In the genomic region with DNA sequence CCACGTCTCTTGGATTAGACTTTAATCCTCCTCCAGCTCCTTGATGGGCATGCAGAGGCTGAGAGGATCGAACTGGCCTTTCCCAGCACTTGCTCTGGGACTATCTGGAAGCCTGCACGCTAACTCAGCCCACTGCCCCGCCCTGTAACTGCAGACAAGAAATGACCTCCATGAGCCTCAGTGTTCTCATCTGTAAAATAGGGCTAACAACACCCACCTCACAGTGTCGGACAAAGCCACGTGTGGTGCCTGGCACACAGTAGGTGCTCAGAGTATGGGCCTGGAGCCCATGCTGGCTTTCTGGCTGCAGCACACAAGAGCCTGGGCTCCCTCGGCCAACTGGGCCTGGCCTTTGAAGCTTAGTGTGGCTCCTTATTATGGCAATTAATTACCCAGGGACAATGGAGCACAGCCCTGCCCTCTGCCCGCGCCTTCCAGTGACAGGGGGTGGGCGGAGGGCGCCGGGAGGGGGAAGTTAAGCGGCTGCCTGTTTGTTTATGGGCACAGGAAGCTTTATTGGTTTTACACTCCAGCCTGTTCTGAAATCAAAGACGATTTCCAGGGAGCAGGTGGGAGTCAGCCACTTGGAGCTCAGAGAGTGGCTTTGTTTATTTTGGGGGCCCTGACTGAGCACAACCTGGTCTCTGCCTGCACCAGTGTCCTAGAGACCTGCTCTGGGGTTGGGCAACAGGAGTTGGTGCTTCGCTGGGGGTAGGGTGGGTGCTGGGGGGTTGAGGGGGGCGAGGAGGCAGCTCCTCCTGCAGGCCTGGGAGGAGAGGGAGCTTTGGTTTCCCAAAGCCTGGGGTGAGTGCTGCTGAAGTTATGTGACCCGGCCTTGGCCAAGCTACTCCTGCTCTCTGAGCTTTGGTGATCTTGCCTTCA, we compare ENCODE assay signal across 18 cellular contexts.
DNase-seq lines count a peak whose midpoint lies in the region; ATAC-seq, FAIRE-seq and TF ChIP-seq lines count a peak whose summit lies in the region.
"Had no signal": no experiment of that assay in that cellular context is flagged by ENCODE, and none has a peak within 500 bp of the region (broad histone marks: within the 10 kb centered on the region; RNA-seq: fewer than 3 reads in every experiment).

No MANE protein-coding gene starts in this region.

- TF ChIP-seq CTCF in DND-41 (IDR thresholded peaks at IDR 0.05; ENCODE audit: borderline replicate concordance, extremely low read depth, low read length, poor library complexity, severe bottlenecking) = no peak

- no peaks in the 10 kb centered on the region for H3K4me1 ChIP-seq in DND-41 (ENCODE audit: insufficient read depth, low read length)
- H3K4me1 ChIP-seq in mucosa of stomach (ENCODE audit: control insufficient read depth, insufficient read depth, low read length) = peaks cover 14% of the 10 kb centered on the region
- H3K4me1 ChIP-seq: Peyer's patch had no signal

- H3K9me3 ChIP-seq in DND-41 (ENCODE audit: insufficient read depth, low read length, severe bottlenecking) (no peaks in the 10 kb centered on the region), mucosa of stomach (ENCODE audit: control insufficient read depth, low read length) (no peaks in the 10 kb centered on the region)
- H3K9me3 ChIP-seq: Peyer's patch had no signal

- TF ChIP-seq POLR2A in H54 (IDR thresholded peaks at IDR 0.05; ENCODE audit: low read depth, low read length) = no peak

- no peak overlapping the region for H3K27ac ChIP-seq in DND-41 (ENCODE audit: low read length)
- H3K27ac ChIP-seq: 22Rv1, Peyer's patch had no signal

- no peaks in the 10 kb centered on the region for H3K79me2 ChIP-seq in DND-41 (ENCODE audit: insufficient read depth, low read length)

- H4K20me1 ChIP-seq in DND-41 (ENCODE audit: insufficient read depth, low read length) = 0 out of 2 replicates have a peak, but pooled peaks cover 6% of the 10 kb centered on the region

- ATAC-seq in DND-41 (ENCODE audit: insufficient read depth, low read depth) (peak; percentile 48; the same call in 1 of the 3 replicates), GM19467 (IDR thresholded peaks at IDR 0.05; ENCODE audit: unreplicated experiment) (no peak)
- ATAC-seq: T-helper 17 cell had no signal

- no peak for FAIRE-seq in H54 (lab: Jason Lieb, UNC)

- no peak overlapping the region for H3K9ac ChIP-seq in DND-41 (ENCODE audit: low read depth, low read length)
- peak overlapping the region; percentile 28 for H3K9ac ChIP-seq in mucosa of stomach (ENCODE audit: low read length)

- H3K4me3 ChIP-seq in DND-41 (ENCODE audit: low read depth in 1 of 2, low read length in 2 of 2) = no peak overlapping the region
- no peak overlapping the region for H3K4me3 ChIP-seq in mucosa of stomach (ENCODE audit: low read length)
- H3K4me3 ChIP-seq: Peyer's patch had no signal

- H3K36me3 ChIP-seq in DND-41 (ENCODE audit: insufficient read depth, low read length) (no peaks in the 10 kb centered on the region), mucosa of stomach (ENCODE audit: control insufficient read depth, insufficient read depth, low read length) (no peaks in the 10 kb centered on the region)
- H3K36me3 ChIP-seq: Peyer's patch had no signal

- H3K4me2 ChIP-seq in DND-41 (ENCODE audit: insufficient read depth, low read length) = no peak overlapping the region

- DNase-seq in NCI-H1105 treated with DMSO at 0.1 percent for 48 hours (lab: John Stamatoyannopoulos, UW) (peak; percentile 30), NCI-H1105 (lab: John Stamatoyannopoulos, UW) (no peak), DND-41 (peak; percentile 29), NCI-H82 (lab: John Stamatoyannopoulos, UW) (peak; percentile 69), NCI-H2107 treated with DMSO at 0.1 percent for 48 hours (lab: John Stamatoyannopoulos, UW; ENCODE audit: unreplicated experiment) (no peak), H54 (ENCODE audit: insufficient read length, low spot score) (no peak)
- DNase-seq: DMS 273 treated with DMSO at 0.1 percent for 48 hours, H9, MV-4-11, NCI-H1694, NCI-H226, NCI-H526, Peyer's patch, Right ventricle myocardium superior, T-helper 17 cell had no signal

- H3K27me3 ChIP-seq in DND-41 (ENCODE audit: insufficient read depth, low read length, poor library complexity) (no peaks in the 10 kb centered on the region), mucosa of stomach (ENCODE audit: control insufficient read depth, insufficient read depth, low read length) (peaks cover 22% of the 10 kb centered on the region)
- H3K27me3 ChIP-seq: Peyer's patch had no signal

- no peak overlapping the region for H2AFZ ChIP-seq in DND-41 (ENCODE audit: low read depth, low read length)

Comparison
In these comparisons a context has a peak if more than half of its experiments do, and no peak if none do; other contexts are left out.
1. DNase-seq: peak in NCI-H1105 treated with DMSO at 0.1 percent for 48 hours (single experiment), DND-41 (single experiment) and NCI-H82 (single experiment); none in NCI-H1105 (single experiment), NCI-H2107 treated with DMSO at 0.1 percent for 48 hours (single experiment) and H54 (single experiment).